8 cellular contexts compared by ENCODE assay signal in genomic region chr19:44753932-44754742, GRCh38. TPM values are rescaled to one million over a fixed set of nuclear protein-coding genes. Genes with fewer than 3 reads are reported as not detected.
DNase-seq lines count a peak whose midpoint lies in the region; ATAC-seq, FAIRE-seq and TF ChIP-seq lines count a peak whose summit lies in the region.

No MANE protein-coding gene starts in this region.

- ATAC-seq in A549 (peak; percentile 36 to 42; a peak in 5 of 6 replicates), GM18907 (IDR thresholded peaks at IDR 0.05; ENCODE audit: unreplicated experiment) (peak; percentile 33), activated B cell treated with CpG ODN at 0.5 μM for 24 hours (ENCODE audit: low read depth) (peak; percentile 19), GM19023 (IDR thresholded peaks at IDR 0.05; ENCODE audit: unreplicated experiment) (no peak)
- ATAC-seq in central memory CD8-positive, alpha-beta T cell (replicated peaks; ENCODE audit: extremely low read depth, poor library complexity, severe bottlenecking), result peak; percentile 21

- TF ChIP-seq CTCF in A549 (IDR thresholded peaks at IDR 0.05) (no peak), Loucy (conservative IDR thresholded peaks at IDR 0.05; ENCODE audit: low read length) (no peak), activated B cell treated with CpG ODN at 0.5 μM for 24 hours (IDR thresholded peaks at IDR 0.05) (no peak)

- H3K27me3 ChIP-seq in Loucy (ENCODE audit: insufficient read depth, low read length, poor library complexity, severe bottlenecking) (no peaks in the 10 kb centered on the region), layer of hippocampus (ENCODE audit: control insufficient read depth, insufficient read depth, low read length) (no peaks in the 10 kb centered on the region)

- peaks cover 4% of the 10 kb centered on the region for H4K20me1 ChIP-seq in Loucy (ENCODE audit: insufficient read depth, low read length, poor library complexity, severe bottlenecking)

- peak overlapping the region; percentile 92 to 99 for H3K27ac ChIP-seq in A549
- H3K27ac ChIP-seq in layer of hippocampus (ENCODE audit: low read depth, low read length), result peak overlapping the region; percentile 75

- peaks cover 66% of the 10 kb centered on the region for H3K4me1 Mint-ChIP-seq in activated B cell treated with CpG ODN at 0.5 μM for 24 hours
- peaks cover 60% of the 10 kb centered on the region for H3K4me1 Mint-ChIP-seq in central memory CD8-positive, alpha-beta T cell

- H3K9ac ChIP-seq in Loucy (ENCODE audit: low read depth, low read length, poor library complexity, severe bottlenecking), result peak overlapping the region; percentile 82

- H3K4me1 ChIP-seq in A549 (peaks cover 91% of the 10 kb centered on the region), Loucy (ENCODE audit: insufficient read depth, low read length, poor library complexity, severe bottlenecking) (peaks cover 38% of the 10 kb centered on the region)

- CTCF ChIA-PET in A549 (lab: Yijun Ruan, JAX), result interaction anchor here (1.7 to 48.5 kb wide), 6 partner anchors 14 to 100 kb away, joined by 4 to 1899 read pairs (median 13); no protein-coding TSS in a partner anchor
- CTCF ChIA-PET in activated B cell treated with CpG ODN at 0.5 μM for 24 hours (lab: Charles Lee), result interaction anchor here (0.9 to 3.5 kb wide), 7 partner anchors 8 to 31 kb away, joined by 3 to 35 read pairs (median 4); no protein-coding TSS in a partner anchor

- POLR2A ChIA-PET in A549 (lab: Yijun Ruan, JAX), result interaction anchor here (0.5 to 2.6 kb wide), 8 partner anchors 9 to 76 kb away, joined by 3 to 33 read pairs (median 5); no protein-coding TSS in a partner anchor
- POLR2A ChIA-PET in activated B cell treated with CpG ODN at 0.5 μM for 24 hours (lab: Charles Lee), result interaction anchor here (0.6 to 10.5 kb wide), 13 partner anchors 11 to 542 kb away, joined by 3 to 283 read pairs (median 4); partner anchors contain the start of gene TOMM40

- H3K9me3 Mint-ChIP-seq in activated B cell treated with CpG ODN at 0.5 μM for 24 hours, result no peaks in the 10 kb centered on the region
- H3K9me3 Mint-ChIP-seq in central memory CD8-positive, alpha-beta T cell, result no peaks in the 10 kb centered on the region

- peak in 1 of 2 experiments; percentile 19; a peak in 1 of 5 replicates for TF ChIP-seq RAD21 in A549 (conservative IDR thresholded peaks at IDR 0.05 in 1 of 2, IDR thresholded peaks at IDR 0.05 in 1 of 2)

- H3F3A ChIP-seq in Loucy (ENCODE audit: low read depth), result peaks cover 4% of the 10 kb centered on the region; the same call in 1 of the 2 replicates

- no peaks in the 10 kb centered on the region for H3K36me3 ChIP-seq in Loucy (ENCODE audit: insufficient read depth, low read length)

- H3K4me3 ChIP-seq in A549, result peak overlapping the region; percentile 95
- peak overlapping the region; percentile 82 for H3K4me3 ChIP-seq in Loucy (ENCODE audit: low read length, poor library complexity, severe bottlenecking)

- peak overlapping the region; percentile 96 for H3K27ac Mint-ChIP-seq in activated B cell treated with CpG ODN at 0.5 μM for 24 hours
- H3K27ac Mint-ChIP-seq in central memory CD8-positive, alpha-beta T cell (ENCODE audit: low read depth), result peak overlapping the region; percentile 93

- peak overlapping the region; percentile 13; the same call in 1 of the 2 replicates for H2AFZ ChIP-seq in Loucy (ENCODE audit: low read length)

- intact Hi-C loops in activated B cell treated with CpG ODN at 0.5 μM for 24 hours (cut with micrococcal nuclease), result loop anchor here (1.0 to 10.0 kb wide), 10 partner anchors 16 to 891 kb away; partner anchors contain the start of genes BLOC1S3, GEMIN7, OPA3 and PPP1R37

- 5% methylated on average over 23 of the region's 33 CpGs for WGBS in A549 (ENCODE audit: missing lambda C conversion rate)

- FAIRE-seq in A549 (lab: Jason Lieb, UNC), result peak; percentile 80

- H3K9me2 ChIP-seq in Loucy (replicated peaks; ENCODE audit: low read depth, low read length), result no peaks in the 10 kb centered on the region

- TF ChIP-seq POLR2A in A549 (IDR thresholded peaks at IDR 0.05; ENCODE audit: low read length), result no peak

- peak overlapping the region; percentile 92 for H3K4me2 ChIP-seq in A549
- peak overlapping the region; percentile 90 for H3K4me2 ChIP-seq in Loucy (ENCODE audit: low read depth, low read length, poor library complexity, severe bottlenecking)

- H3K9me3 ChIP-seq in A549, result no peaks in the 10 kb centered on the region
- no peaks in the 10 kb centered on the region for H3K9me3 ChIP-seq in Loucy (ENCODE audit: insufficient read depth, low read depth, low read length)

- H3K79me2 ChIP-seq in Loucy (ENCODE audit: insufficient read depth, low read length), result peaks cover 10% of the 10 kb centered on the region; the same call in 1 of the 2 replicates

- peaks cover 83% of the 10 kb centered on the region for H3K36me3 Mint-ChIP-seq in activated B cell treated with CpG ODN at 0.5 μM for 24 hours (ENCODE audit: low read depth)
- H3K36me3 Mint-ChIP-seq in central memory CD8-positive, alpha-beta T cell (ENCODE audit: insufficient read depth), result peaks cover 45% of the 10 kb centered on the region

- no peaks in the 10 kb centered on the region for H3K27me3 Mint-ChIP-seq in activated B cell treated with CpG ODN at 0.5 μM for 24 hours
- H3K27me3 Mint-ChIP-seq in central memory CD8-positive, alpha-beta T cell, result no peaks in the 10 kb centered on the region

- peak in 1 of 2 experiments; percentile 74; a peak in 1 of 5 replicates for TF ChIP-seq EP300 in A549 (IDR thresholded peaks at IDR 0.05)

- peak; percentile 82 to 90 for DNase-seq in A549 (ENCODE audit: low read depth in 1 of 2, low spot score in 1 of 2)
- DNase-seq in activated B cell treated with CpG ODN at 0.5 μM for 24 hours, result peak; percentile 59
- peak; percentile 21 to 29 for DNase-seq in central memory CD8-positive, alpha-beta T cell (ENCODE audit: low spot score in 2 of 2)
- DNase-seq in stimulated activated CD4-positive, alpha-beta T cell treated with anti-CD3 and anti-CD28 coated beads, Interleukin-2, amount 100 ng/mL, for 48 hours, result peak; percentile 80 to 82

- peak overlapping the region; percentile 95 for H3K4me3 Mint-ChIP-seq in activated B cell treated with CpG ODN at 0.5 μM for 24 hours
- peak overlapping the region; percentile 88 for H3K4me3 Mint-ChIP-seq in central memory CD8-positive, alpha-beta T cell

TF ChIP-seq in A549, 52 proteins besides CTCF, POLR2A, EP300 and RAD21 (continues in another document):
- TF ChIP-seq HMGXB4 (CRISPR knock-in tag; IDR thresholded peaks at IDR 0.05; ENCODE audit: borderline replicate concordance) (no peak), ZNF302 (CRISPR knock-in tag; IDR thresholded peaks at IDR 0.05) (no peak), HOXA7 (CRISPR knock-in tag; IDR thresholded peaks at IDR 0.05) (peak; percentile 89), ZC3H11A (IDR thresholded peaks at IDR 0.05) (no peak), TFCP2L1 (CRISPR knock-in tag; IDR thresholded peaks at IDR 0.05) (0 out of 2 replicates have a peak, but pooled peaks have one; percentile 68), JUN (IDR thresholded peaks at IDR 0.05) (peak; percentile 45 to 85), EHF (CRISPR knock-in tag; IDR thresholded peaks at IDR 0.05) (peak; percentile 77; the same call in 1 of the 2 replicates), RARB (CRISPR knock-in tag; IDR thresholded peaks at IDR 0.05) (peak; percentile 24; the same call in 1 of the 2 replicates), HDAC2 (IDR thresholded peaks at IDR 0.05) (no peak), EHMT2 (IDR thresholded peaks at IDR 0.05; ENCODE audit: low read depth) (no peak)

RNA-seq across cellular contexts. Expression of gene BCL3, which starts 5.6 kb away (rescaled TPM):
- polyA plus RNA-seq in A549 (2011; rRNA removed) (22.6 and 25.3 TPM in 2 replicates), A549 (2017; fragmentation: RNase III; extraction: RNeasy Plus Mini Kit Qiagen cat#74134 plus additional on column Dnase treatment) (49.6 to 80.7 TPM (median 72.1 TPM) in 3 replicates)
- 103 and 138 TPM in 2 replicates for polyA plus RNA-seq in A549 (2012; cell fraction: cytosol; rRNA removed)
- 302 and 387 TPM in 2 replicates for polyA plus RNA-seq in A549 (2012; cell fraction: nucleus; rRNA removed)
- polyA minus RNA-seq in A549 (2011; rRNA and poly(A)+ RNA removed), result 27.4 and 33.8 TPM in 2 replicates
- total RNA-seq in activated B cell treated with CpG ODN at 0.5 μM for 24 hours, result 121 and 149 TPM in 2 replicates

RNA-seq across cellular contexts. Expression of gene CBLC, which starts 23.6 kb away (rescaled TPM):
- not detected in 2 replicates for polyA plus RNA-seq in A549 (2011; rRNA removed)
- polyA plus RNA-seq in A549 (2012; cell fraction: cytosol; rRNA removed), result 0.09 and 0.16 TPM in 2 replicates
- 0.16 and 0.21 TPM in 2 replicates for polyA plus RNA-seq in A549 (2012; cell fraction: nucleus; rRNA removed)
- polyA plus RNA-seq in A549 (2017; fragmentation: RNase III; extraction: RNeasy Plus Mini Kit Qiagen cat#74134 plus additional on column Dnase treatment), result not detected in 3 replicates
- polyA minus RNA-seq in A549 (2011; rRNA and poly(A)+ RNA removed), result 0.29 TPM in 1 of 2 replicates, not detected in the other
- not detected in 2 replicates for total RNA-seq in activated B cell treated with CpG ODN at 0.5 μM for 24 hours

RNA-seq across cellular contexts. Expression of gene BCAM, which starts 54.8 kb away (rescaled TPM):
- 15.2 and 18.4 TPM in 2 replicates for polyA plus RNA-seq in A549 (2011; rRNA removed)
- polyA plus RNA-seq in A549 (2012; cell fraction: cytosol; rRNA removed), result 62.2 and 88.1 TPM in 2 replicates
- 183 and 239 TPM in 2 replicates for polyA plus RNA-seq in A549 (2012; cell fraction: nucleus; rRNA removed)
- polyA plus RNA-seq in A549 (2017; fragmentation: RNase III; extraction: RNeasy Plus Mini Kit Qiagen cat#74134 plus additional on column Dnase treatment), result 77.5 to 102 TPM (median 88.1 TPM) in 3 replicates
- 8.1 and 25.5 TPM in 2 replicates for polyA minus RNA-seq in A549 (2011; rRNA and poly(A)+ RNA removed)
- not detected in 2 replicates for total RNA-seq in activated B cell treated with CpG ODN at 0.5 μM for 24 hours

RNA-seq across cellular contexts. Expression of gene CEACAM16, which starts 55.2 kb away (rescaled TPM):
- polyA plus RNA-seq in A549 (2011; rRNA removed) (not detected in 2 replicates), A549 (2017; fragmentation: RNase III; extraction: RNeasy Plus Mini Kit Qiagen cat#74134 plus additional on column Dnase treatment) (0.08 to 0.11 TPM in 2 of 3 replicates, not detected in the other)
- polyA plus RNA-seq in A549 (2012; cell fraction: cytosol; rRNA removed), result 0.03 TPM in 1 of 2 replicates, not detected in the other
- polyA plus RNA-seq in A549 (2012; cell fraction: nucleus; rRNA removed), result 0.34 and 0.50 TPM in 2 replicates
- polyA minus RNA-seq in A549 (2011; rRNA and poly(A)+ RNA removed), result 0.34 and 0.58 TPM in 2 replicates
- total RNA-seq in activated B cell treated with CpG ODN at 0.5 μM for 24 hours, result not detected in 2 replicates

Comparison
In these comparisons a context has a peak if more than half of its experiments do, and no peak if none do; other contexts are left out.
1. DNase-seq: peak in every context shown above with its lines; median percentile 86 in A549; 81 in stimulated activated CD4-positive, alpha-beta T cell treated with anti-CD3 and anti-CD28 coated beads, Interleukin-2, amount 100 ng/mL, for 48 hours; 59 in activated B cell treated with CpG ODN at 0.5 μM for 24 hours; 25 in central memory CD8-positive, alpha-beta T cell.